Comparison of ENCODE assay signal across 28 cellular contexts in genomic region chr20:50877232-50877631, GRCh38.
"Had no signal": no experiment of that assay in that cellular context is flagged by ENCODE, and none has a peak within 500 bp of the region (broad histone marks: within the 10 kb centered on the region; RNA-seq: fewer than 3 reads in every experiment).

No MANE protein-coding gene starts in this region.

- H3K4me1 ChIP-seq: adrenal gland, Peyer's patch, SJCRH30 had no signal

- H3K4me1 Mint-ChIP-seq: activated naive CD8-positive, alpha-beta T cell treated with anti-CD3 and anti-CD28 coated beads, Interleukin-2, amount 10 ng/mL, durations not matched to agents 7 days and 5 days had no signal

- H3K9me3 Mint-ChIP-seq: activated CD8-positive, alpha-beta T cell treated with anti-CD3 and anti-CD28 coated beads for 36 hours; activated naive CD8-positive, alpha-beta T cell treated with anti-CD3 and anti-CD28 coated beads, Interleukin-2, amount 10 ng/mL, durations not matched to agents 7 days and 5 days; activated T-cell treated with anti-CD3 and anti-CD28 coated beads, Interleukin-2, amount 50 U/mL, for 24 hours; activated T-helper 1 cell treated with anti-CD3 and anti-CD28 coated beads, Interleukin-12 subunit alpha, Interleukin-12 subunit beta, Interleukin-2, Interleukin-4 antibody, amounts not matched to agents 30 ng/mL and 10 ng/mL and 1 ng/mL, durations not matched to agents 14 hours and 24 hours and 36 hours had no signal

- H3K27ac ChIP-seq: adrenal gland, Peyer's patch, RWPE1, SJCRH30, WERI-Rb-1 had no signal

- DNase-seq: activated CD4-positive, alpha-beta T cell treated with anti-CD3 and anti-CD28 coated beads for 4 hours; activated CD8-positive, alpha-beta T cell treated with anti-CD3 and anti-CD28 coated beads for 36 hours; activated gamma-delta T cell; activated naive CD4-positive, alpha-beta T cell treated with anti-CD3 and anti-CD28 coated beads, Interleukin-2, amount 50 U/mL, for 16 hours; activated naive CD8-positive, alpha-beta T cell treated with anti-CD3 and anti-CD28 coated beads, Interleukin-2, amount 10 ng/mL, durations not matched to agents 7 days and 5 days; activated T-cell treated with anti-CD3 and anti-CD28 coated beads, Interleukin-2, amount 50 U/mL, for 24 hours; adrenal gland; anterior cingulate cortex; MG63; MV-4-11; NCI-H1092 treated with DMSO at 0.1 percent for 48 hours; NCI-H1417 treated with DMSO at 0.1 percent for 48 hours; NCI-H1694; NCI-H2029; NCI-H2107; NCI-H2171 treated with DMSO at 0.1 percent for 48 hours; NCI-H226; NCI-H526; NCI-H82; Right ventricle myocardium superior; SJCRH30; SK-N-SH; T-helper 1 cell; WERI-Rb-1 had no signal

- H3K9ac ChIP-seq: SK-N-SH had no signal

- ATAC-seq: activated CD4-positive, CD25-positive, alpha-beta regulatory T cell treated with anti-CD3 and anti-CD28 coated beads, Interleukin-2, amount 50 U/mL, for 24 hours; activated CD8-positive, alpha-beta T cell treated with anti-CD3 and anti-CD28 coated beads for 36 hours had no signal

- H3K27ac Mint-ChIP-seq: activated CD8-positive, alpha-beta T cell treated with anti-CD3 and anti-CD28 coated beads for 36 hours; activated naive CD8-positive, alpha-beta T cell treated with anti-CD3 and anti-CD28 coated beads, Interleukin-2, amount 10 ng/mL, durations not matched to agents 7 days and 5 days; activated T-cell treated with anti-CD3 and anti-CD28 coated beads, Interleukin-2, amount 50 U/mL, for 24 hours; activated T-helper 1 cell treated with anti-CD3 and anti-CD28 coated beads, Interleukin-12 subunit alpha, Interleukin-12 subunit beta, Interleukin-2, Interleukin-4 antibody, amounts not matched to agents 30 ng/mL and 10 ng/mL and 1 ng/mL, durations not matched to agents 14 hours and 24 hours and 36 hours had no signal

- H3K36me3 ChIP-seq: adrenal gland, MG63, Peyer's patch, SJCRH30, WERI-Rb-1 had no signal

- H3K4me3 ChIP-seq: adrenal gland, MG63, Peyer's patch, SJCRH30 had no signal

- H3K4me3 Mint-ChIP-seq: activated CD8-positive, alpha-beta T cell treated with anti-CD3 and anti-CD28 coated beads for 36 hours; activated naive CD8-positive, alpha-beta T cell treated with anti-CD3 and anti-CD28 coated beads, Interleukin-2, amount 10 ng/mL, durations not matched to agents 7 days and 5 days; activated T-cell treated with anti-CD3 and anti-CD28 coated beads, Interleukin-2, amount 50 U/mL, for 24 hours; activated T-helper 1 cell treated with anti-CD3 and anti-CD28 coated beads, Interleukin-12 subunit alpha, Interleukin-12 subunit beta, Interleukin-2, Interleukin-4 antibody, amounts not matched to agents 30 ng/mL and 10 ng/mL and 1 ng/mL, durations not matched to agents 14 hours and 24 hours and 36 hours had no signal

- H3K27me3 ChIP-seq: adrenal gland, MG63, Peyer's patch, SJCRH30 had no signal

- H3K9me3 ChIP-seq: adrenal gland, MG63, Peyer's patch, SJCRH30, SK-N-SH had no signal

- H3K27me3 Mint-ChIP-seq: activated CD8-positive, alpha-beta T cell treated with anti-CD3 and anti-CD28 coated beads for 36 hours; activated naive CD8-positive, alpha-beta T cell treated with anti-CD3 and anti-CD28 coated beads, Interleukin-2, amount 10 ng/mL, durations not matched to agents 7 days and 5 days; activated T-cell treated with anti-CD3 and anti-CD28 coated beads, Interleukin-2, amount 50 U/mL, for 24 hours had no signal
